In the genomic region with DNA sequence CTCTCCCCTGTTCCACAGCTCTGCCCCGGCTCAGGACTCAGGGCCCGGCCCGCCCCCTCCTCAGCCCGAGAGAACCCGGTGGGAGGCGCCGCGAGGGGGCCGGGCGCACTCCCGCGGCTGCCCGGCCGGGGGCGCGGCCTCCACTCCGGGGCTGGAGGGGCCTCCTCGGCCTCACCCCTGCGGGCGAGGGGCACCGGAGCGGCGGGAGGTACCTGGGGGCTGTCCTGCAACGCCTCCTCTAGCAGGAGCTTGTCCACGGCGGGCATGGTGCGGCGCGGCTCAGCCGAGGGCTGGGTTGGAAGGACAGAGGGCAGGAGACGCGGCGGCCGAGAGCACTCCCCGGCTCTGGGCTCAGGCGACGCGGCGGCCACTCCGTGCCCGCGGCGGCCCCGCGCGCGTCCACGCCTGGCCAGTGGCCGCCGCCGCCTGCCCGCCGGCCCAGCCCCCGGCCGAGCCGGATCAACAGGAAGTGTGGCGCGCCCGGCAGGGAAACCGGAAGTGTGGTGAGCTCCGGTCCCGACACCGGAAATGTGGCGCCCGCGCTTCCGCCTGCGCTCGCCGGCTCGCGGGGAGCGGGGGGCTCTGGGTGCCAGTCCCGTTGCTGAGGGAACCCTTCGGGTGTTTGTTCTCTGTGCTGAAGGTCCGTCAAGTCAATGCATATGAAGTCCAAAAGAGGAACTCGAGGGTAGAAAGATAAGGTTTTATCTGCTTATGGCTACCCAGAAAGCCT, we compare ENCODE assay signal across 8 cellular contexts. TPM values are rescaled to one million over a fixed set of nuclear protein-coding genes. Genes with fewer than 3 reads are reported as not detected.
DNase-seq lines count a peak whose midpoint lies in the region; ATAC-seq, FAIRE-seq and TF ChIP-seq lines count a peak whose summit lies in the region.

A gene with protein sequence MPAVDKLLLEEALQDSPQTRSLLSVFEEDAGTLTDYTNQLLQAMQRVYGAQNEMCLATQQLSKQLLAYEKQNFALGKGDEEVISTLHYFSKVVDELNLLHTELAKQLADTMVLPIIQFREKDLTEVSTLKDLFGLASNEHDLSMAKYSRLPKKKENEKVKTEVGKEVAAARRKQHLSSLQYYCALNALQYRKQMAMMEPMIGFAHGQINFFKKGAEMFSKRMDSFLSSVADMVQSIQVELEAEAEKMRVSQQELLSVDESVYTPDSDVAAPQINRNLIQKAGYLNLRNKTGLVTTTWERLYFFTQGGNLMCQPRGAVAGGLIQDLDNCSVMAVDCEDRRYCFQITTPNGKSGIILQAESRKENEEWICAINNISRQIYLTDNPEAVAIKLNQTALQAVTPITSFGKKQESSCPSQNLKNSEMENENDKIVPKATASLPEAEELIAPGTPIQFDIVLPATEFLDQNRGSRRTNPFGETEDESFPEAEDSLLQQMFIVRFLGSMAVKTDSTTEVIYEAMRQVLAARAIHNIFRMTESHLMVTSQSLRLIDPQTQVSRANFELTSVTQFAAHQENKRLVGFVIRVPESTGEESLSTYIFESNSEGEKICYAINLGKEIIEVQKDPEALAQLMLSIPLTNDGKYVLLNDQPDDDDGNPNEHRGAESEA (minus strand): TSS at position 428 of the 730 bp plus-strand sequence. CDS start 162 bp downstream, at position 266.

- H3K27ac ChIP-seq in right atrium auricular region, result peak within 1 kb of the TSS; percentile 93 to 99

- peak; percentile 88 for ATAC-seq in HG02884 (IDR thresholded peaks at IDR 0.05; ENCODE audit: unreplicated experiment)

- H3K9me3 ChIP-seq in right atrium auricular region, result no peaks in the 10 kb centered on the region

- FAIRE-seq in urothelium cell line (lab: Jason Lieb, UNC), result no peak

- peak within 1 kb of the TSS; percentile 89 to 98 for H3K4me3 ChIP-seq in right atrium auricular region

- intact Hi-C loops in T-helper 2 cell treated with Interferon-gamma antibody and Interleukin-4, amounts not matched to agents 100 ng/mL and 5 ng/mL, for 36 hours (cut with micrococcal nuclease), result loop anchor here (2.0 to 5.0 kb wide), 6 partner anchors 95 to 1536 kb away; a partner anchor contains a TSS

- DNase-seq in GM13976 (ENCODE audit: low spot score) (peak; percentile 95), NCI-H187 (lab: John Stamatoyannopoulos, UW) (peak; percentile 60 to 67), anterior cingulate cortex (lab: John Stamatoyannopoulos, UW) (peak; percentile 57 to 93 (median 88)), right atrium auricular region (ENCODE audit: low spot score) (peak; percentile 89), pulmonary artery endothelial cell (ENCODE audit: low read depth, low spot score) (peak; percentile 66), urothelium cell line (ENCODE audit: low spot score) (peak; percentile 93)

- no peaks in the 10 kb centered on the region for H3K27me3 ChIP-seq in right atrium auricular region

- in situ Hi-C loops in GM13976 (cut with MboI; ENCODE audit: low sequenced_read_pairs, unreplicated experiment), result no loop called here

- H3K4me1 ChIP-seq in right atrium auricular region, result peaks cover 0 to 41% of the 10 kb centered on the region in 2 donors

- TF ChIP-seq CTCF in GM13976 (IDR thresholded peaks at IDR 0.05; ENCODE audit: borderline replicate concordance, control extremely low read depth, extremely low read depth, insufficient read depth, missing control alignments) (no peak), right atrium auricular region (IDR thresholded peaks at IDR 0.05) (peak; percentile 8 to 53)

- no peaks in the 10 kb centered on the region for H3K36me3 ChIP-seq in right atrium auricular region

RNA-seq across cellular contexts. Expression of the gene that starts here (rescaled TPM):
- 24.7 and 26.7 TPM in 2 replicates for total RNA-seq in T-helper 2 cell treated with Interferon-gamma antibody and Interleukin-4, amounts not matched to agents 100 ng/mL and 5 ng/mL, for 36 hours
- total RNA-seq in right atrium auricular region (10 to 100 TPM; 13.1 to 30.3 TPM), pulmonary artery endothelial cell (9.6 and 14.6 TPM in 2 replicates)

Comparison
In these comparisons a context has a peak if more than half of its experiments do, and no peak if none do; other contexts are left out.
1. Peak in every context shown above with its lines: DNase-seq, ATAC-seq, H3K4me3 ChIP-seq and H3K27ac ChIP-seq.